Comparison of ENCODE assay signal across 1 cellular context in genomic region chr10:34994565-34995142, GRCh38.
TF ChIP-seq lines count a peak whose summit lies in the region.

No MANE protein-coding gene starts in this region.

TF ChIP-seq in HEK293, 187 proteins besides CTCF, POLR2A, EP300 and RAD21 (continued from another document):
- TF ChIP-seq REST (tag by site-specific recombination; IDR thresholded peaks at IDR 0.05) (0 out of 2 replicates have a peak, but pooled peaks have one; percentile 12), BCL6B (tag by site-specific recombination; IDR thresholded peaks at IDR 0.05) (no peak), SCRT2 (tag by site-specific recombination; IDR thresholded peaks at IDR 0.05) (peak; percentile 85), ZNF48 (tag by site-specific recombination; IDR thresholded peaks at IDR 0.05) (no peak), ZSCAN23 (tag by site-specific recombination; IDR thresholded peaks at IDR 0.05) (no peak), HIC1 (tag by site-specific recombination; IDR thresholded peaks at IDR 0.05) (no peak), ZNF660 (tag by site-specific recombination; IDR thresholded peaks at IDR 0.05) (0 out of 2 replicates have a peak, but pooled peaks have one; percentile 66), ZBTB8A (tag by site-specific recombination; IDR thresholded peaks at IDR 0.05) (no peak), ZNF561 (tag by site-specific recombination; IDR thresholded peaks at IDR 0.05; ENCODE audit: borderline replicate concordance) (0 out of 2 replicates have a peak, but pooled peaks have one; percentile 31), ZNF239 (tag by site-specific recombination; IDR thresholded peaks at IDR 0.05) (no peak), ZNF148 (tag by site-specific recombination; IDR thresholded peaks at IDR 0.05; ENCODE audit: borderline replicate concordance) (no peak), ZEB2 (tag by site-specific recombination; IDR thresholded peaks at IDR 0.05) (peak; percentile 88), ZNF571 (tag by site-specific recombination; IDR thresholded peaks at IDR 0.05) (no peak), ZBTB48 (tag by site-specific recombination; IDR thresholded peaks at IDR 0.05) (no peak), ZBTB20 (tag by site-specific recombination; IDR thresholded peaks at IDR 0.05) (peak; percentile 66), ZNF132 (tag by site-specific recombination; IDR thresholded peaks at IDR 0.05; ENCODE audit: borderline replicate concordance) (no peak), PATZ1 (tag by site-specific recombination; IDR thresholded peaks at IDR 0.05) (peak; percentile 19; the same call in 1 of the 2 replicates), SCRT1 (tag by site-specific recombination; IDR thresholded peaks at IDR 0.05; ENCODE audit: borderline replicate concordance) (peak; percentile 89), REPIN1 (tag by site-specific recombination; IDR thresholded peaks at IDR 0.05; ENCODE audit: low read depth) (no peak), AEBP2 (tag by site-specific recombination; IDR thresholded peaks at IDR 0.05; ENCODE audit: borderline replicate concordance) (no peak), SP7 (tag by site-specific recombination; IDR thresholded peaks at IDR 0.05) (peak; percentile 76), ZNF654 (tag by site-specific recombination; IDR thresholded peaks at IDR 0.05; ENCODE audit: low read depth) (peak; percentile 94)
TF ChIP-seq in HEK293: peak in this region for 17.
